ENCODE assay signal across 8 cellular contexts in genomic region chr20:64065973-64066341, GRCh38. TPM values are rescaled to one million over a fixed set of nuclear protein-coding genes. Genes with fewer than 3 reads are reported as not detected.
DNase-seq lines count a peak whose midpoint lies in the region; ATAC-seq and TF ChIP-seq lines count a peak whose summit lies in the region.

No MANE protein-coding gene starts in this region.

- H2AFZ ChIP-seq in fibroblast of lung (ENCODE audit: low read length): no peak overlapping the region

- peak overlapping the region; percentile 14 for H3K27ac ChIP-seq in fibroblast of lung (ENCODE audit: insufficient read depth, low read length)
- H3K27ac ChIP-seq in thyroid gland: no peak overlapping the region

- 33 to 62% methylated on average over 3 to 5 of the region's 5 CpGs for WGBS in thyroid gland, 2 donors

- no peak overlapping the region for H3K9ac ChIP-seq in fibroblast of lung (ENCODE audit: insufficient read depth, low read length)

- no peak for TF ChIP-seq POLR2A in thyroid gland (IDR thresholded peaks at IDR 0.05)

- H3K79me2 ChIP-seq in fibroblast of lung (ENCODE audit: control insufficient read depth, insufficient read depth, low read length): no peaks in the 10 kb centered on the region

- H3K4me3 ChIP-seq in fibroblast of lung (replicated peaks in 1 of 4; ENCODE audit: control extremely low read depth in 1 of 4, insufficient read depth in 1 of 4, low read depth in 3 of 4, low read length in 4 of 4) (no peak overlapping the region), thyroid gland (replicated peaks in 1 of 3) (no peak overlapping the region)

- H3K9me3 ChIP-seq in fibroblast of lung (ENCODE audit: control insufficient read depth, insufficient read depth, low read depth, low read length): no peaks in the 10 kb centered on the region
- no peaks in the 10 kb centered on the region for H3K9me3 ChIP-seq in thyroid gland

- H3K4me1 ChIP-seq in fibroblast of lung (ENCODE audit: control insufficient read depth, extremely low read depth, insufficient read depth, low read length): peaks cover 22% of the 10 kb centered on the region
- H3K4me1 ChIP-seq in thyroid gland: peaks cover 16 to 24% of the 10 kb centered on the region in 2 donors

- H3K27me3 ChIP-seq in fibroblast of lung (ENCODE audit: control insufficient read depth, insufficient read depth, low read length) (no peaks in the 10 kb centered on the region), thyroid gland (no peaks in the 10 kb centered on the region)

- H3K4me2 ChIP-seq in fibroblast of lung (ENCODE audit: extremely low read depth, insufficient read depth, low read length): no peak overlapping the region

- ATAC-seq in GM18498 (IDR thresholded peaks at IDR 0.05; ENCODE audit: unreplicated experiment): peak; percentile 39
- peak; percentile 42 for ATAC-seq in HG03097 (IDR thresholded peaks at IDR 0.05; ENCODE audit: low FRiP score, unreplicated experiment)
- no peak for ATAC-seq in HG02938 (IDR thresholded peaks at IDR 0.05; ENCODE audit: unreplicated experiment)

- TF ChIP-seq CTCF in fibroblast of lung (conservative IDR thresholded peaks at IDR 0.05 in 1 of 2, IDR thresholded peaks at IDR 0.05 in 1 of 2; ENCODE audit: low read depth in 1 of 2, low read length in 2 of 2) (no peak), thyroid gland (IDR thresholded peaks at IDR 0.05) (no peak)

- H3K36me3 ChIP-seq in fibroblast of lung (ENCODE audit: control insufficient read depth, insufficient read depth, low read length) (no peaks in the 10 kb centered on the region), thyroid gland (no peaks in the 10 kb centered on the region)

- H4K20me1 ChIP-seq in fibroblast of lung (ENCODE audit: control insufficient read depth, extremely low read depth, insufficient read depth, low read length): no peaks in the 10 kb centered on the region

- DNase-seq in T1000 (lab: John Stamatoyannopoulos, UW): peak; percentile 13
- DNase-seq in fibroblast of lung (ENCODE audit: low read depth in 2 of 2): peak; percentile 76 to 80
- no peak for DNase-seq in posterior vena cava (ENCODE audit: low spot score)
- no peak for DNase-seq in inferior parietal cortex (ENCODE audit: extremely low spot score)
- DNase-seq in thyroid gland: no peak

- intact Hi-C loops in posterior vena cava (cut with DNase I) (no loop called here), thyroid gland (cut with DNase I) (loop anchor here (10.0 kb wide), 1 partner anchor 531 kb away; the partner anchor contains the start of gene PTK6)

RNA-seq across cellular contexts. Expression of gene TCEA2, which starts 3.0 kb away (rescaled TPM):
- total RNA-seq in fibroblast of lung (23.9 and 25.2 TPM in 2 replicates), posterior vena cava (10 to 100 TPM; 39.5 to 41.3 TPM), thyroid gland (10 to 100 TPM; 20.9 to 43.1 (median 24.4) TPM)
- 12.7 and 17.1 TPM in 2 replicates for polyA plus RNA-seq in fibroblast of lung
- polyA plus RNA-seq in fibroblast of lung (2012): 38.9 and 43.2 TPM in 2 replicates
- 26.2 and 46.1 TPM in 2 replicates for polyA minus RNA-seq in fibroblast of lung (ENCODE audit: low replicate concordance)

RNA-seq across cellular contexts. Expression of gene RGS19, which starts 13.4 kb away (rescaled TPM):
- total RNA-seq in fibroblast of lung: 9.1 and 11.6 TPM in 2 replicates
- 5.5 and 5.8 TPM in 2 replicates for polyA plus RNA-seq in fibroblast of lung
- 8.9 and 9.8 TPM in 2 replicates for polyA plus RNA-seq in fibroblast of lung (2012)
- polyA minus RNA-seq in fibroblast of lung (ENCODE audit: low replicate concordance): 12.5 and 22.1 TPM in 2 replicates
- total RNA-seq in posterior vena cava: 10 to 100 TPM; 18.0 to 19.1 TPM
- 10 to 100 TPM; 10.5 to 17.2 (median 13.4) TPM for total RNA-seq in thyroid gland

RNA-seq across cellular contexts. Expression of gene OPRL1, which starts 13.9 kb away (rescaled TPM):
- 2.6 and 4.1 TPM in 2 replicates for total RNA-seq in fibroblast of lung
- polyA plus RNA-seq in fibroblast of lung: 0.17 and 0.49 TPM in 2 replicates
- polyA plus RNA-seq in fibroblast of lung (2012): 0.47 and 0.96 TPM in 2 replicates
- polyA minus RNA-seq in fibroblast of lung (ENCODE audit: low replicate concordance): 0.39 and 0.56 TPM in 2 replicates
- total RNA-seq in posterior vena cava: 1 to 10 TPM in 1 of 2 donors, under 1 TPM in 1; 0.76 to 1.4 TPM
- under 1 TPM; 0.54 to 0.94 (median 0.68) TPM for total RNA-seq in thyroid gland

RNA-seq across cellular contexts. Expression of gene SOX18, which starts 16.5 kb away (rescaled TPM):
- total RNA-seq in fibroblast of lung: not detected in 2 replicates
- not detected in 2 replicates for polyA plus RNA-seq in fibroblast of lung
- 0.15 TPM in 1 of 2 replicates, not detected in the other for polyA plus RNA-seq in fibroblast of lung (2012)
- polyA minus RNA-seq in fibroblast of lung (ENCODE audit: low replicate concordance): not detected in 2 replicates
- total RNA-seq in posterior vena cava: 10 to 100 TPM; 40.8 to 47.6 TPM
- total RNA-seq in thyroid gland: 10 to 100 TPM in 2 of 4 donors, 1 to 10 TPM in 2; 7.5 to 16.9 (median 10.6) TPM

RNA-seq across cellular contexts. Expression of gene LKAAEAR1, which starts 18.2 kb away (rescaled TPM):
- total RNA-seq in fibroblast of lung (not detected in 2 replicates), posterior vena cava (not detected), thyroid gland (1 to 10 TPM in 2 of 4 donors, not detected in 2; 1.3 to 1.7 TPM)
- not detected in 2 replicates for polyA plus RNA-seq in fibroblast of lung
- polyA plus RNA-seq in fibroblast of lung (2012): not detected in 2 replicates
- not detected in 2 replicates for polyA minus RNA-seq in fibroblast of lung (ENCODE audit: low replicate concordance)

Comparison
In these comparisons a context has a peak if more than half of its experiments do, and no peak if none do; other contexts are left out.
1. DNase-seq: peak in T1000 (single experiment) and fibroblast of lung (2 of 2); none in posterior vena cava (single experiment), inferior parietal cortex (single experiment) and thyroid gland (0 of 2).